1 cellular context compared by ENCODE assay signal in the genomic region with DNA sequence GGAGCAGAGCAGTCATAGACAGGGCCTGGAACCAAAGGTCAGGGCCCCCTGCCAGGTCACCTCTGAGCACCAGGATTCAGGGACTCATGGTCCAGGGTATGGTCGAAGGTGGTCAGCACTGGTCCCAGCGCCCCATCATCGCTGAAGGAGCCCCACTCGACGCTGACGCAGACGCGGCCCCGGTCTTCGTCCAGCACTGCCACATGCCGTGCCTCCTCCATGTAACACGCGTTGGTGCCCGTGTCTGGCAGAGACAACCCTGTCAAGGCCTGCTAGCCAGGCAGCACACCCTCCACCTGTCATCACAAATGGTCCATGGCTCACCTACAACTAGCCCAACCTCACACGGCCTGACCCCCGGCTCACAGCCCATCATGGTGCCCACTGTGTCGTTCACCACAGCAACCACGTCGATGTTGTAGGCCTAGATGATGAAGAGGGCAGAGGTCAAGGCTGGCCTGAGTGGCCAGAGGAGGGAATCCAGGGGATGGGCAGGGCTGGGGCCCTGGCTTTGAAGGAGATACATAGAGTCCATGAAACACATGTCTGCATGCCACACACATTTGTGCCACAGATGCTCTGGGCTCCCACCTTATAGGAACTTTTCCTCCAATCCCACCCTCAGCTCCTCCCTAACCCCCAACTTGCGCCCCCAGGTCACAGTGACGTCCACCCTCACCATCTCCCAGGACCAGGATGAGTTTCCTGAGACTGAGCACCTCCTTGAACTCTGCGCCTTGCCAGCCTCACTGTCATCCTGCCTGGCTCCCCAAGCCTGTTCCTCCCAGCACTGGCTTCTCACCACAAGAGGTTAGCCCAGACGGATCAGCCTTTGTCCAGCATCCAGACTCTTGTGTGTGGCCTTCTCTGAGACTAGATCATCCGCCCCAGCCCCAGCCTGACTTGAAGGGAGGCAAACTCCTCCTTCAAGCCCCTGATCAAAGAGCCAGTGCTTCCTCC.
TF ChIP-seq lines count a peak whose summit lies in the region.

No MANE protein-coding gene starts in this region.

TF ChIP-seq in IMR-90, 13 proteins besides CTCF, POLR2A, EP300 and RAD21 (continued from another document):
- TF ChIP-seq RCOR1 (IDR thresholded peaks at IDR 0.05; ENCODE audit: insufficient replicate concordance, low read length): no peak
- no peak for TF ChIP-seq MXI1 (IDR thresholded peaks at IDR 0.05; ENCODE audit: borderline replicate concordance, low read depth, low read length)
- TF ChIP-seq CEBPB (IDR thresholded peaks at IDR 0.05; ENCODE audit: low read depth, low read length): no peak
- no peak for TF ChIP-seq ELK1 (IDR thresholded peaks at IDR 0.05; ENCODE audit: borderline replicate concordance, low read depth, low read length)
- no peak for TF ChIP-seq CHD1 (IDR thresholded peaks at IDR 0.05; ENCODE audit: low read depth, low read length)
- no peak for TF ChIP-seq RFX5 (IDR thresholded peaks at IDR 0.05; ENCODE audit: low read depth, low read length)
